ENCODE assay signal across 7 cellular contexts in genomic region chr3:142931222-142931621, GRCh38. TPM values are rescaled to one million over a fixed set of nuclear protein-coding genes. Genes with fewer than 3 reads are reported as not detected.
DNase-seq lines count a peak whose midpoint lies in the region; ATAC-seq and TF ChIP-seq lines count a peak whose summit lies in the region.

No MANE protein-coding gene starts in this region.

- H3K27me3 ChIP-seq in NT2/D1 (ENCODE audit: insufficient read depth, insufficient read length) (no peaks in the 10 kb centered on the region), iPS DF 6.9 (ENCODE audit: control insufficient read depth, insufficient read depth, low read length) (no peaks in the 10 kb centered on the region)

- DNase-seq in NT2/D1 (ENCODE audit: low read depth, low spot score) (peak; percentile 28), iPS DF 6.9 (ENCODE audit: low read depth, low spot score) (peak; percentile 70), mesothelial cell of epicardium (ENCODE audit: low spot score in 2 of 2, unreplicated experiment in 2 of 2) (no peak)
- no peak for DNase-seq in T-helper 2 cell treated with Interferon-gamma antibody and Interleukin-4, amounts not matched to agents 5 μg/mL and 100 μg/mL, for 36 hours (ENCODE audit: low spot score)

- no peaks in the 10 kb centered on the region for H3K9me3 ChIP-seq in NT2/D1 (ENCODE audit: insufficient read depth, low read length)
- no peaks in the 10 kb centered on the region for H3K9me3 ChIP-seq in iPS DF 6.9 (ENCODE audit: control insufficient read depth, insufficient read depth, low read length)

- no peak overlapping the region for H3K4me3 Mint-ChIP-seq in T-helper 2 cell treated with Interferon-gamma antibody and Interleukin-4, amounts not matched to agents 5 μg/mL and 100 μg/mL, for 36 hours
- H3K4me3 Mint-ChIP-seq in mesothelial cell of epicardium: no peak overlapping the region

- H3K4me1 ChIP-seq in NT2/D1 (ENCODE audit: insufficient read depth, insufficient read length) (no peaks in the 10 kb centered on the region), iPS DF 6.9 (ENCODE audit: control insufficient read depth, insufficient read depth, low read length) (no peaks in the 10 kb centered on the region)

- no peaks in the 10 kb centered on the region for H3K4me1 Mint-ChIP-seq in T-helper 2 cell treated with Interferon-gamma antibody and Interleukin-4, amounts not matched to agents 5 μg/mL and 100 μg/mL, for 36 hours (ENCODE audit: low read depth)
- H3K4me1 Mint-ChIP-seq in mesothelial cell of epicardium: no peaks in the 10 kb centered on the region

- no peaks in the 10 kb centered on the region for H3K36me3 Mint-ChIP-seq in T-helper 2 cell treated with Interferon-gamma antibody and Interleukin-4, amounts not matched to agents 5 μg/mL and 100 μg/mL, for 36 hours (ENCODE audit: low read depth)
- H3K36me3 Mint-ChIP-seq in mesothelial cell of epicardium: no peaks in the 10 kb centered on the region

- H3K27ac ChIP-seq in iPS DF 6.9 (ENCODE audit: low read length): no peak overlapping the region

- whole genome bisulfite sequencing in iPS DF 6.9 (ENCODE audit: insufficient coverage, insufficient read length): no CpG with 5 or more reads among the region's 6 CpGs

- no peak overlapping the region for H3K9ac ChIP-seq in NT2/D1 (ENCODE audit: insufficient read length, low read depth)

- H3K27me3 Mint-ChIP-seq in T-helper 2 cell treated with Interferon-gamma antibody and Interleukin-4, amounts not matched to agents 5 μg/mL and 100 μg/mL, for 36 hours (ENCODE audit: low read depth): peaks cover 14% of the 10 kb centered on the region
- H3K27me3 Mint-ChIP-seq in mesothelial cell of epicardium (ENCODE audit: low read depth): peaks cover 2% of the 10 kb centered on the region

- no peak overlapping the region for H3K27ac Mint-ChIP-seq in T-helper 2 cell treated with Interferon-gamma antibody and Interleukin-4, amounts not matched to agents 5 μg/mL and 100 μg/mL, for 36 hours
- H3K27ac Mint-ChIP-seq in mesothelial cell of epicardium: no peak overlapping the region

- no peaks in the 10 kb centered on the region for H3K9me3 Mint-ChIP-seq in T-helper 2 cell treated with Interferon-gamma antibody and Interleukin-4, amounts not matched to agents 5 μg/mL and 100 μg/mL, for 36 hours
- H3K9me3 Mint-ChIP-seq in mesothelial cell of epicardium: no peaks in the 10 kb centered on the region

- ATAC-seq in GM18517 (IDR thresholded peaks at IDR 0.05; ENCODE audit: unreplicated experiment) (peak; percentile 53), GM21825 (IDR thresholded peaks at IDR 0.05; ENCODE audit: unreplicated experiment) (peak; percentile 72), HG03097 (IDR thresholded peaks at IDR 0.05; ENCODE audit: low FRiP score, unreplicated experiment) (no peak)

- TF ChIP-seq CTCF in mesothelial cell of epicardium (IDR thresholded peaks at IDR 0.05; ENCODE audit: unreplicated experiment): no peak

- H3K36me3 ChIP-seq in NT2/D1 (ENCODE audit: insufficient read depth, insufficient read length, low read length) (no peaks in the 10 kb centered on the region), iPS DF 6.9 (ENCODE audit: control insufficient read depth, insufficient read depth, low read length) (no peaks in the 10 kb centered on the region)

- H3K4me3 ChIP-seq in NT2/D1 (ENCODE audit: insufficient read length, low read depth) (no peak overlapping the region), iPS DF 6.9 (ENCODE audit: low read length) (no peak overlapping the region)

RNA-seq across cellular contexts. Expression of gene PAQR9, which starts 32.3 kb away (rescaled TPM):
- 0.09 to 0.18 TPM in 2 of 3 replicates, not detected in the other for total RNA-seq in mesothelial cell of epicardium

RNA-seq across cellular contexts. Expression of gene PCOLCE2, which starts 42.3 kb away (rescaled TPM):
- 3.8 to 4.6 TPM (median 4.2 TPM) in 3 replicates for total RNA-seq in mesothelial cell of epicardium

Comparison
In these comparisons a context has a peak if more than half of its experiments do, and no peak if none do; other contexts are left out.
1. DNase-seq: peak in NT2/D1 (single experiment) and iPS DF 6.9 (single experiment); none in T-helper 2 cell treated with Interferon-gamma antibody and Interleukin-4, amounts not matched to agents 5 μg/mL and 100 μg/mL, for 36 hours (single experiment) and mesothelial cell of epicardium (0 of 2).